In genomic region chr22:27760474-27760873, GRCh38 we compare ENCODE assay signal across 29 cellular contexts.
"Had no signal": no experiment of that assay in that cellular context is flagged by ENCODE, and none has a peak within 500 bp of the region (broad histone marks: within the 10 kb centered on the region; RNA-seq: fewer than 3 reads in every experiment).

No MANE protein-coding gene starts in this region.

- H3K36me3 ChIP-seq: breast epithelium, WERI-Rb-1 had no signal

- DNase-seq: activated CD4-positive, alpha-beta memory T cell treated with anti-CD3 and anti-CD28 coated beads, Interleukin-2, amount 10 ng/mL, durations not matched to agents 7 days and 5 days; activated CD4-positive, alpha-beta T cell treated with anti-CD3 and anti-CD28 coated beads for 1 hour; activated CD4-positive, alpha-beta T cell treated with anti-CD3 and anti-CD28 coated beads for 48 hours; activated CD4-positive, CD25-positive, alpha-beta regulatory T cell; activated CD8-positive, alpha-beta memory T cell treated with anti-CD3 and anti-CD28 coated beads for 24 hours; activated CD8-positive, alpha-beta memory T cell treated with anti-CD3 and anti-CD28 coated beads, Interleukin-2, amount 10 ng/mL, durations not matched to agents 7 days and 5 days; activated CD8-positive, alpha-beta memory T cell treated with anti-CD3 and anti-CD28 coated beads, Interleukin-2, amount 50 U/mL, for 48 hours; activated gamma-delta T cell; activated naive CD4-positive, alpha-beta T cell treated with Interleukin-2 at 50 U/mL for 16 hours; activated naive CD8-positive, alpha-beta T cell treated with anti-CD3 and anti-CD28 coated beads, Interleukin-2, amount 10 ng/mL, durations not matched to agents 7 days and 5 days; amygdala; Karpas-422; NCI-H1105; NCI-H1417 treated with DMSO at 0.1 percent for 48 hours; NCI-H1930; NCI-H2081 treated with DMSO at 0.1 percent for 48 hours; NCI-H345; NCI-H524 treated with DMSO at 0.1 percent for 48 hours; RPMI8226; SIG-M5; T1000; WERI-Rb-1 had no signal

- H3K27me3 Mint-ChIP-seq: activated CD4-positive, alpha-beta memory T cell treated with anti-CD3 and anti-CD28 coated beads, Interleukin-2, amount 10 ng/mL, durations not matched to agents 7 days and 5 days; activated CD8-positive, alpha-beta memory T cell treated with anti-CD3 and anti-CD28 coated beads, Interleukin-2, amount 10 ng/mL, durations not matched to agents 7 days and 5 days; activated naive CD4-positive, alpha-beta T cell treated with anti-CD3 and anti-CD28 coated beads, Interleukin-2, amount 50 U/mL, for 24 hours; activated naive CD8-positive, alpha-beta T cell treated with anti-CD3 and anti-CD28 coated beads, Interleukin-2, amount 10 ng/mL, durations not matched to agents 7 days and 5 days had no signal

- H3K27me3 ChIP-seq: ascending aorta, breast epithelium had no signal

- H3K9me3 ChIP-seq: ascending aorta, breast epithelium had no signal

- ATAC-seq: activated CD8-positive, alpha-beta memory T cell treated with anti-CD3 and anti-CD28 coated beads, Interleukin-2, amount 10 ng/mL, durations not matched to agents 7 days and 5 days; Panc1; Right ventricle myocardium inferior; SK-N-SH treated with all-trans-retinoic acid at 6 μM for 48 hours had no signal

- H3K4me3 Mint-ChIP-seq: activated CD4-positive, alpha-beta memory T cell treated with anti-CD3 and anti-CD28 coated beads, Interleukin-2, amount 10 ng/mL, durations not matched to agents 7 days and 5 days; activated CD8-positive, alpha-beta memory T cell treated with anti-CD3 and anti-CD28 coated beads, Interleukin-2, amount 10 ng/mL, durations not matched to agents 7 days and 5 days; activated naive CD4-positive, alpha-beta T cell treated with anti-CD3 and anti-CD28 coated beads, Interleukin-2, amount 50 U/mL, for 24 hours; activated naive CD8-positive, alpha-beta T cell treated with anti-CD3 and anti-CD28 coated beads, Interleukin-2, amount 10 ng/mL, durations not matched to agents 7 days and 5 days had no signal

- H3K9me3 Mint-ChIP-seq: activated CD4-positive, alpha-beta memory T cell treated with anti-CD3 and anti-CD28 coated beads, Interleukin-2, amount 10 ng/mL, durations not matched to agents 7 days and 5 days; activated naive CD4-positive, alpha-beta T cell treated with anti-CD3 and anti-CD28 coated beads, Interleukin-2, amount 50 U/mL, for 24 hours; activated naive CD8-positive, alpha-beta T cell treated with anti-CD3 and anti-CD28 coated beads, Interleukin-2, amount 10 ng/mL, durations not matched to agents 7 days and 5 days; activated T-helper 2 cell treated with anti-CD3 and anti-CD28 coated beads, Interferon-gamma antibody, Interleukin-2, Interleukin-4, amounts not matched to agents 10 μg/mL and 5 μg/mL and 100 μg/mL, durations not matched to agents 14 hours and 24 hours and 36 hours had no signal

- H3K4me1 Mint-ChIP-seq: activated CD4-positive, alpha-beta memory T cell treated with anti-CD3 and anti-CD28 coated beads, Interleukin-2, amount 10 ng/mL, durations not matched to agents 7 days and 5 days; activated CD8-positive, alpha-beta memory T cell treated with anti-CD3 and anti-CD28 coated beads, Interleukin-2, amount 10 ng/mL, durations not matched to agents 7 days and 5 days; activated naive CD4-positive, alpha-beta T cell treated with anti-CD3 and anti-CD28 coated beads, Interleukin-2, amount 50 U/mL, for 24 hours; activated naive CD8-positive, alpha-beta T cell treated with anti-CD3 and anti-CD28 coated beads, Interleukin-2, amount 10 ng/mL, durations not matched to agents 7 days and 5 days had no signal

- H3K27ac Mint-ChIP-seq: activated CD4-positive, alpha-beta memory T cell treated with anti-CD3 and anti-CD28 coated beads, Interleukin-2, amount 10 ng/mL, durations not matched to agents 7 days and 5 days; activated CD8-positive, alpha-beta memory T cell treated with anti-CD3 and anti-CD28 coated beads, Interleukin-2, amount 10 ng/mL, durations not matched to agents 7 days and 5 days; activated naive CD4-positive, alpha-beta T cell treated with anti-CD3 and anti-CD28 coated beads, Interleukin-2, amount 50 U/mL, for 24 hours; activated naive CD8-positive, alpha-beta T cell treated with anti-CD3 and anti-CD28 coated beads, Interleukin-2, amount 10 ng/mL, durations not matched to agents 7 days and 5 days; activated T-helper 2 cell treated with anti-CD3 and anti-CD28 coated beads, Interferon-gamma antibody, Interleukin-2, Interleukin-4, amounts not matched to agents 10 μg/mL and 5 μg/mL and 100 μg/mL, durations not matched to agents 14 hours and 24 hours and 36 hours had no signal

- H3K4me1 ChIP-seq: breast epithelium had no signal

- H3K4me3 ChIP-seq: ascending aorta, breast epithelium had no signal

- H3K36me3 Mint-ChIP-seq: activated CD8-positive, alpha-beta memory T cell treated with anti-CD3 and anti-CD28 coated beads, Interleukin-2, amount 10 ng/mL, durations not matched to agents 7 days and 5 days; activated naive CD4-positive, alpha-beta T cell treated with anti-CD3 and anti-CD28 coated beads, Interleukin-2, amount 50 U/mL, for 24 hours; activated naive CD8-positive, alpha-beta T cell treated with anti-CD3 and anti-CD28 coated beads, Interleukin-2, amount 10 ng/mL, durations not matched to agents 7 days and 5 days had no signal

- H3K27ac ChIP-seq: ascending aorta, breast epithelium, WERI-Rb-1 had no signal
